ENCODE assay signal across 8 cellular contexts in genomic region chr12:104957388-104958008, GRCh38. TPM values are rescaled to one million over a fixed set of nuclear protein-coding genes. Genes with fewer than 3 reads are reported as not detected.
DNase-seq lines count a peak whose midpoint lies in the region; ATAC-seq and TF ChIP-seq lines count a peak whose summit lies in the region.

No MANE protein-coding gene starts in this region.

- H3K27ac ChIP-seq in skeletal muscle tissue (ENCODE audit: low read depth, low read length) = no peak overlapping the region

- peak overlapping the region; percentile 68 to 79 (median 78) for H3K4me3 ChIP-seq in skeletal muscle tissue (ENCODE audit: low read length in 3 of 3)

- intact Hi-C loops in left ventricle myocardium superior (cut with micrococcal nuclease) = no loop called here

- CTCF ChIA-PET in HEK293T (lab: Yijun Ruan, JAX) = interaction anchor here (1.0 kb wide), 1 partner anchor 15 kb away, joined by 3 read pairs; no protein-coding TSS in a partner anchor

- H3K4me1 ChIP-seq in ES-I3 (ENCODE audit: insufficient read depth, low read length) (peaks cover 13% of the 10 kb centered on the region), skeletal muscle tissue (ENCODE audit: control insufficient read depth in 3 of 3, insufficient read depth in 3 of 3, low read length in 3 of 3) (peaks cover 10 to 12% (median 11%) of the 10 kb centered on the region in 3 donors)

- peak; percentile 40 for DNase-seq in HEK293T (ENCODE audit: extremely low spot score)
- peak; percentile 13 for DNase-seq in NCI-H345 treated with DMSO at 0.1 percent for 48 hours (lab: John Stamatoyannopoulos, UW; ENCODE audit: unreplicated experiment)
- peak; percentile 34 for DNase-seq in activated naive CD4-positive, alpha-beta T cell treated with Interleukin-2 at 50 U/mL for 16 hours
- no peak for DNase-seq in left ventricle myocardium superior
- DNase-seq in retina = no peak
- DNase-seq in SIG-M5 treated with dmso at 0.1 percent for 504 hours (lab: John Stamatoyannopoulos, UW; ENCODE audit: unreplicated experiment) = no peak

- H3K36me3 ChIP-seq in ES-I3 (ENCODE audit: insufficient read depth, low read length) (no peaks in the 10 kb centered on the region), skeletal muscle tissue (ENCODE audit: control insufficient read depth in 3 of 3, insufficient read depth in 3 of 3, low read length in 3 of 3) (no peaks in the 10 kb centered on the region)

- peaks cover 0 to 16% (median 7%) of the 10 kb centered on the region in 3 donors for H3K27me3 ChIP-seq in skeletal muscle tissue (ENCODE audit: control insufficient read depth in 3 of 3, insufficient read depth in 3 of 3, low read length in 3 of 3)

- POLR2A ChIA-PET in HEK293T (lab: Yijun Ruan, JAX) = interaction anchor here (1.0 to 1.2 kb wide), 2 partner anchors 28 to 501 kb away, joined by 4 read pairs; partner anchors contain the start of gene CHST11

- H3K9me3 ChIP-seq in ES-I3 (ENCODE audit: control insufficient read depth, insufficient read depth, low read length) = no peaks in the 10 kb centered on the region
- no peaks in the 10 kb centered on the region for H3K9me3 ChIP-seq in skeletal muscle tissue (ENCODE audit: control insufficient read depth in 3 of 3, low read length in 3 of 3)

- ATAC-seq in left ventricle myocardium superior = peak; percentile 47

- H3K9ac ChIP-seq in ES-I3 (ENCODE audit: low read depth, low read length) = peak overlapping the region; percentile 81; the same call in 1 of the 2 replicates
- H3K9ac ChIP-seq in skeletal muscle tissue (ENCODE audit: low read depth in 1 of 3, low read length in 3 of 3) = peak overlapping the region in 2 of 3 donors; percentile 62 to 74

TF ChIP-seq in HEK293T, 16 proteins besides CTCF, POLR2A, EP300 and RAD21:
- TF ChIP-seq SUZ12 (IDR thresholded peaks at IDR 0.05) (no peak), NFRKB (IDR thresholded peaks at IDR 0.05) (no peak), LEF1 (IDR thresholded peaks at IDR 0.05; ENCODE audit: borderline replicate concordance) (0 out of 2 replicates have a peak, but pooled peaks have one; percentile 54), FOXM1 (IDR thresholded peaks at IDR 0.05; ENCODE audit: borderline replicate concordance) (no peak), ARNT (IDR thresholded peaks at IDR 0.05) (no peak), ELF4 (IDR thresholded peaks at IDR 0.05) (no peak)

RNA-seq across cellular contexts. Expression of gene SLC41A2, which starts 0.6 kb away (rescaled TPM):
- total RNA-seq in left ventricle myocardium superior = 2.6 TPM
- 12.0 TPM for total RNA-seq in skeletal muscle tissue

RNA-seq across cellular contexts. Expression of gene NOPCHAP1, which starts 28.6 kb away (rescaled TPM):
- total RNA-seq in left ventricle myocardium superior = 8.5 TPM
- total RNA-seq in skeletal muscle tissue = 6.3 TPM

Comparison
In these comparisons a context has a peak if more than half of its experiments do, and no peak if none do; other contexts are left out.
1. DNase-seq: peak in HEK293T (single experiment), NCI-H345 treated with DMSO at 0.1 percent for 48 hours (single experiment) and activated naive CD4-positive, alpha-beta T cell treated with Interleukin-2 at 50 U/mL for 16 hours (single experiment); none in left ventricle myocardium superior (single experiment), retina (single experiment) and SIG-M5 treated with dmso at 0.1 percent for 504 hours (single experiment).